In the genomic region with DNA sequence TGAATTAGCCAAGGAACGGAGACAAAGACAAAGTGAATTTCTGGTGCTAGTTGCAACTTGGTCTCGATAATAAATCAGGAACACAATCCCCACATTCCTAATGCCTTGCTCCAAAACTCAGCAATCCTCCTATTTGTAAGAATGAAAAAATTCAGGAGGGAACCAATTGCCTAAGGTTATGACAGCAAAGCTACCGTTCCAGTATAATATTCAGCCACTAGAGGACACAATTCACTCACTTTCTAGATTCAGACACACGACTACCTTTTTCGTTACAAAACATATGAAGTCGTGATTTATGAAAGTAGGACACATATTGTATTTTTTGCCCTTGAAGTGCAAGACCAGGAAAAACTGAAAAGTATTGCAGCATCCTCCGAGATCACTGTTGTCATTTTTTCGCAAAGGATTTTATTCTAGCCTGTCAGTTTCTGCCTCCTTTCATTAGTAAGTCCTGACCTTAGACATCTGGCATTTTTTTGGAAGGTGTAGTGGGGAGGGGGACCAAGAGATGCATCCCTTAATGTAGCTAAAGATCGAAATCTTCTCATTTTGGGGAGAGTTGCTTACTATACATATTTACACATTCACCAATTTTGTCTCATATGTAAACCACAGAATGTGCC, we compare ENCODE assay signal across 8 cellular contexts.
DNase-seq lines count a peak whose midpoint lies in the region; ATAC-seq, FAIRE-seq and TF ChIP-seq lines count a peak whose summit lies in the region.

No MANE protein-coding gene starts in this region.

- H3K9me1 ChIP-seq in K562 (ENCODE audit: control insufficient read depth, insufficient read depth, low read length): no peaks in the 10 kb centered on the region

- ATAC-seq in K562: peak; percentile 78

- intact Hi-C loops in K562 (cut with micrococcal nuclease) (no loop called here), uterus (cut with DNase I; ENCODE audit: low total_unique reads) (no loop called here)

- TF ChIP-seq EP300 in K562 (IDR thresholded peaks at IDR 0.05; ENCODE audit: low read length): no peak

- H3K36me3 ChIP-seq in K562 (ENCODE audit: control insufficient read depth, insufficient read depth, low read length): peaks cover 49% of the 10 kb centered on the region; the same call in 2 of the 3 replicates
- H3K36me3 ChIP-seq in uterus: no peaks in the 10 kb centered on the region

- in situ Hi-C loops in K562 (cut with MboI): no loop called here

- TF ChIP-seq POLR2A in K562 (conservative IDR thresholded peaks at IDR 0.05): no peak
- no peak for TF ChIP-seq POLR2A in uterus (IDR thresholded peaks at IDR 0.05)

- no peaks in the 10 kb centered on the region for H3K79me2 ChIP-seq in K562 (ENCODE audit: control insufficient read depth, insufficient read depth, low read length)

- H3K27ac ChIP-seq in K562 (ENCODE audit: extremely low read depth, low read depth, low read length): no peak overlapping the region
- H3K27ac ChIP-seq in uterus: no peak overlapping the region

- TF ChIP-seq CTCF in K562 (IDR thresholded peaks at IDR 0.05 in 2 of 3, conservative IDR thresholded peaks at IDR 0.05 in 1 of 3; ENCODE audit: insufficient read depth in 2 of 3, low read depth in 1 of 3, low read length in 3 of 3) (peak; percentile 25 to 72 (median 46); a peak in 5 of 6 replicates), uterus (IDR thresholded peaks at IDR 0.05) (peak; percentile 57 to 84 (median 68))

- DNase-seq in DMS79 treated with DMSO at 0.1 percent for 48 hours (lab: John Stamatoyannopoulos, UW) (peak; percentile 22), DMS79 (lab: John Stamatoyannopoulos, UW) (no peak), NCI-H2029 treated with DMSO at 0.1 percent for 48 hours (lab: John Stamatoyannopoulos, UW) (peak; percentile 13), K562 (ENCODE audit: extremely low read depth in 1 of 4, low spot score in 3 of 4) (peak; percentile 7 to 26 (median 16)), kidney glomerular epithelial cell (lab: John Stamatoyannopoulos, UW) (peak; percentile 62), uterus (no peak), HK-2 (ENCODE audit: unreplicated experiment) (no peak)
- no peak for DNase-seq in activated CD4-positive, alpha-beta T cell treated with anti-CD3 and anti-CD28 coated beads, Interleukin-2, amount 50 U/mL, for 48 hours

- CTCF ChIA-PET in K562 (lab: Yijun Ruan, JAX; ENCODE audit: low intra/inter-chr PET ratio): no interaction called here

- no peaks in the 10 kb centered on the region for H4K20me1 ChIP-seq in K562 (replicated peaks; ENCODE audit: control insufficient read depth, insufficient read depth, low read length)

- H3K4me1 ChIP-seq in K562 (replicated peaks in 1 of 2; ENCODE audit: control insufficient read depth in 2 of 2, insufficient read depth in 2 of 2, low read length in 2 of 2) (no peaks in the 10 kb centered on the region), uterus (no peaks in the 10 kb centered on the region)

- POLR2A ChIA-PET in K562 (lab: Yijun Ruan, JAX): no interaction called here

- no peak for FAIRE-seq in K562 (lab: Jason Lieb, UNC)

- no peaks in the 10 kb centered on the region for H3K9me3 ChIP-seq in K562 (replicated peaks; ENCODE audit: control insufficient read depth, insufficient read depth, low read depth, low read length)
- H3K9me3 ChIP-seq in uterus: no peaks in the 10 kb centered on the region

- no peak overlapping the region for H3K9ac ChIP-seq in K562 (ENCODE audit: insufficient read depth in 1 of 2, low read depth in 2 of 2, low read length in 2 of 2)

- H3K4me3 ChIP-seq in K562: no peak overlapping the region
- H3K4me3 ChIP-seq in uterus: no peak overlapping the region

- no peak overlapping the region for H3K4me2 ChIP-seq in K562 (ENCODE audit: insufficient read depth, low read length)

- 51% methylated on average over 9 of the region's 9 CpGs for WGBS in K562 (ENCODE audit: insufficient coverage, low coverage, missing lambda C conversion rate)

- TF ChIP-seq RAD21 in K562 (CRISPR knock-in tag; conservative IDR thresholded peaks at IDR 0.05 in 1 of 2, IDR thresholded peaks at IDR 0.05 in 1 of 2): peak; percentile 30 to 46; a peak in 2 of 4 replicates

- no peak overlapping the region for H2AFZ ChIP-seq in K562 (ENCODE audit: low read depth, low read length)

- no peaks in the 10 kb centered on the region for H3K27me3 ChIP-seq in K562 (ENCODE audit: control insufficient read depth in 2 of 2, insufficient read depth in 2 of 2, low read length in 2 of 2)
- no peaks in the 10 kb centered on the region for H3K27me3 ChIP-seq in uterus

- no TSS peak for BruUV-seq in K562 (replicated peaks; lab: Mats Ljungman, UMichigan)

TF ChIP-seq in K562, 482 proteins besides CTCF, POLR2A, EP300 and RAD21:
- no peak for TF ChIP-seq SP1 (CRISPR knock-in tag; IDR thresholded peaks at IDR 0.05)
- no peak for TF ChIP-seq PHF21A (IDR thresholded peaks at IDR 0.05; ENCODE audit: borderline replicate concordance, low read depth)
- no peak for TF ChIP-seq JUN (IDR thresholded peaks at IDR 0.05; ENCODE audit: borderline replicate concordance, low read depth, low read length)
- TF ChIP-seq JUN (CRISPR knock-in tag; IDR thresholded peaks at IDR 0.05; ENCODE audit: borderline replicate concordance): no peak
- no peak for TF ChIP-seq ZNF143 (CRISPR knock-in tag; IDR thresholded peaks at IDR 0.05)
- TF ChIP-seq NCOA6 (IDR thresholded peaks at IDR 0.05): no peak
- no peak for TF ChIP-seq ZNF740 (CRISPR knock-in tag; IDR thresholded peaks at IDR 0.05)
- TF ChIP-seq ZNF740 (tag; IDR thresholded peaks at IDR 0.05): no peak
- no peak for TF ChIP-seq E2F3 (CRISPR knock-in tag; IDR thresholded peaks at IDR 0.05)
- TF ChIP-seq MYBL2 (IDR thresholded peaks at IDR 0.05; ENCODE audit: low read depth): no peak
- no peak for TF ChIP-seq MYBL2 (CRISPR knock-in tag; IDR thresholded peaks at IDR 0.05; ENCODE audit: borderline replicate concordance)
- no peak for TF ChIP-seq CREM (IDR thresholded peaks at IDR 0.05; ENCODE audit: low read depth)
- TF ChIP-seq SRSF7 (optimal IDR thresholded peaks at IDR 0.05; ENCODE audit: low read depth, low read length): no peak
- TF ChIP-seq FOXJ3 (CRISPR knock-in tag; IDR thresholded peaks at IDR 0.05): no peak
- TF ChIP-seq KDM4B (IDR thresholded peaks at IDR 0.05; ENCODE audit: borderline replicate concordance in 2 of 2, low read depth in 1 of 2): no peak
- TF ChIP-seq, protein P1, sequence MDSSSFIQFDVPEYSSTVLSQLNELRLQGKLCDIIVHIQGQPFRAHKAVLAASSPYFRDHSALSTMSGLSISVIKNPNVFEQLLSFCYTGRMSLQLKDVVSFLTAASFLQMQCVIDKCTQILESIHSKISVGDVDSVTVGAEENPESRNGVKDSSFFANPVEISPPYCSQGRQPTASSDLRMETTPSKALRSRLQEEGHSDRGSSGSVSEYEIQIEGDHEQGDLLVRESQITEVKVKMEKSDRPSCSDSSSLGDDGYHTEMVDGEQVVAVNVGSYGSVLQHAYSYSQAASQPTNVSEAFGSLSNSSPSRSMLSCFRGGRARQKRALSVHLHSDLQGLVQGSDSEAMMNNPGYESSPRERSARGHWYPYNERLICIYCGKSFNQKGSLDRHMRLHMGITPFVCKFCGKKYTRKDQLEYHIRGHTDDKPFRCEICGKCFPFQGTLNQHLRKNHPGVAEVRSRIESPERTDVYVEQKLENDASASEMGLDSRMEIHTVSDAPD (CRISPR knock-in tag; IDR thresholded peaks at IDR 0.05): no peak
- TF ChIP-seq ZNF696 (CRISPR knock-in tag; conservative IDR thresholded peaks at IDR 0.05): no peak
- no peak for TF ChIP-seq PHTF2 (CRISPR knock-in tag; IDR thresholded peaks at IDR 0.05)
- TF ChIP-seq NCOR1 (IDR thresholded peaks at IDR 0.05): no peak
- no peak for TF ChIP-seq NFE2L1 (tag; IDR thresholded peaks at IDR 0.05; ENCODE audit: borderline replicate concordance, low read depth)
- no peak for TF ChIP-seq TAF1 (IDR thresholded peaks at IDR 0.05; ENCODE audit: control insufficient read depth, extremely low read depth, insufficient read depth, low read length, severe bottlenecking)

Comparison
In these comparisons a context has a peak if more than half of its experiments do, and no peak if none do; other contexts are left out.
1. DNase-seq: peak in DMS79 treated with DMSO at 0.1 percent for 48 hours (single experiment), NCI-H2029 treated with DMSO at 0.1 percent for 48 hours (single experiment), K562 (4 of 4) and kidney glomerular epithelial cell (single experiment); none in DMS79 (single experiment), uterus (0 of 2), HK-2 (single experiment) and activated CD4-positive, alpha-beta T cell treated with anti-CD3 and anti-CD28 coated beads, Interleukin-2, amount 50 U/mL, for 48 hours (0 of 2).